In the genomic region with DNA sequence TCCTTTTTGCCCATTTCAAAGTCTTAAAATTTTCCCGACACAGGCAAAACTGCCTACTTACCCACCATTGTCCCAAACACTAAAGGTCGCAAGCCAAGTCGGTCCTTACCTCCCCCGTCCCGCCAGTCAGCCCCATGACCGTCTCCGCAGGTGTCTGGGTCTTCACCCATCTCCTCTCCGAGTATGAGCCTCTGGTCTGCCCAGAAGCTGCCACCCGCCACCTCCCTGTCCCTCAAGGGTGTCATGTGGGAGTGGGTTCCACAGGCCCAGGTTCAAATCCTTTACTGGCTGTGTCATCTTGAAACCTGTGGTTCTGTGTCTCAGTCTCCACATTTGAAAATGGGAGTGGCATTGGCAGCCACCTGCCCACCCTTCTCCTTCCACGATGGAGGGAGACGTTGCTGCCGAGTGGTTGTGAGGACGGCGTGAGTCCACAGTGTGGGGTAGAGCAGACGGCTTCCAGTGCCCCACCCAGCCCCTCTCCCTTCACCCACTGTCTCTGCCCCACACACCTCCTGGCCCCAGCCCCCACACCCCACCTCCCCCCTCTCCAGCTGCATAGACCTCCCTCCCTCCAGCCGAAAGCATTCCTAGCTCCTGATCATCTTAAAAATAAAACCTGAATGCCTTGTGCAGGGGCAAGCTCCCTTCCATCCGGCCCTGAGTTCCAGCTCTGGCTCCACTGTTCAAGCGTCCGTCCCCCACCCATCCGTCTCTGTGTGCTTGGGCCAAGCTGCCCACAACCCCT, we compare ENCODE assay signal across 26 cellular contexts. TPM values are rescaled to one million over a fixed set of nuclear protein-coding genes. Genes with fewer than 3 reads are reported as not detected.
"Had no signal": no experiment of that assay in that cellular context is flagged by ENCODE, and none has a peak within 500 bp of the region (broad histone marks: within the 10 kb centered on the region; RNA-seq: fewer than 3 reads in every experiment).

No MANE protein-coding gene starts in this region.

- H3K4me3 ChIP-seq: lung, neural progenitor cell, prostate gland, stomach, suprapubic skin, tibial nerve had no signal

- ATAC-seq: activated CD4-positive, CD25-positive, alpha-beta regulatory T cell treated with anti-CD3 and anti-CD28 coated beads, Interleukin-2, amount 50 U/mL, for 24 hours; activated CD8-positive, alpha-beta T cell treated with anti-CD3 and anti-CD28 coated beads, Interleukin-2, amount 10 ng/mL, durations not matched to agents 7 days and 5 days; left colon; naive thymus-derived CD8-positive, alpha-beta T cell; SK-N-SH treated with all-trans-retinoic acid at 6 μM for 48 hours had no signal

- H3K36me3 ChIP-seq: neural progenitor cell, prostate gland, stomach, suprapubic skin, tibial nerve had no signal

- H3K4me3 Mint-ChIP-seq: activated CD8-positive, alpha-beta T cell treated with anti-CD3 and anti-CD28 coated beads, Interleukin-2, amount 10 ng/mL, durations not matched to agents 7 days and 5 days; dendritic cell treated with granulocyte-macrophage colony-stimulating factor and Interleukin-4, amounts not matched to agents 40 ng/mL and 50 ng/mL, for 4 days; T-helper 2 cell treated with Interferon-gamma antibody and Interleukin-4, amounts not matched to agents 5 μg/mL and 100 μg/mL, for 36 hours had no signal

- H3K9me3 ChIP-seq: prostate gland, suprapubic skin had no signal

- H3K9ac ChIP-seq: neural progenitor cell had no signal

- H3K27ac ChIP-seq: neural progenitor cell, prostate gland, suprapubic skin, tibial nerve had no signal

- H3K9me3 Mint-ChIP-seq: dendritic cell treated with granulocyte-macrophage colony-stimulating factor and Interleukin-4, amounts not matched to agents 40 ng/mL and 50 ng/mL, for 4 days; neural progenitor cell; T-helper 2 cell treated with Interferon-gamma antibody and Interleukin-4, amounts not matched to agents 5 μg/mL and 100 μg/mL, for 36 hours had no signal

- H3K36me3 Mint-ChIP-seq: brain; naive thymus-derived CD8-positive, alpha-beta T cell; neural progenitor cell had no signal

- H3K4me1 ChIP-seq: prostate gland had no signal

- H3K27me3 ChIP-seq: suprapubic skin, tibial nerve had no signal

- DNase-seq: activated CD4-positive, alpha-beta T cell treated with anti-CD3 and anti-CD28 coated beads, Interleukin-2, amount 50 U/mL, for 1 hour; activated CD8-positive, alpha-beta T cell treated with anti-CD3 and anti-CD28 coated beads, Interleukin-2, amount 10 ng/mL, durations not matched to agents 7 days and 5 days; activated T-cell treated with anti-CD3 and anti-CD28 coated beads, Interleukin-2, amount 50 U/mL, for 1 hour; anterior cingulate cortex; effector CD8-positive, alpha-beta T cell; erythroblast; foreskin fibroblast; hippocampal formation; stimulated activated CD4-positive, alpha-beta T cell treated with anti-CD3 and anti-CD28 coated beads, Interleukin-12 subunit alpha, Interleukin-12 subunit beta, amount 100 ng/mL, for 4 hours; stimulated activated CD4-positive, alpha-beta T cell treated with anti-CD3 and anti-CD28 coated beads, Interleukin-4, amount 100 ng/mL, for 4 hours; stomach had no signal

- H3K27ac Mint-ChIP-seq: activated CD8-positive, alpha-beta T cell treated with anti-CD3 and anti-CD28 coated beads, Interleukin-2, amount 10 ng/mL, durations not matched to agents 7 days and 5 days; dendritic cell treated with granulocyte-macrophage colony-stimulating factor and Interleukin-4, amounts not matched to agents 40 ng/mL and 50 ng/mL, for 4 days; naive thymus-derived CD8-positive, alpha-beta T cell; neural progenitor cell; T-helper 2 cell treated with Interferon-gamma antibody and Interleukin-4, amounts not matched to agents 5 μg/mL and 100 μg/mL, for 36 hours had no signal

RNA-seq across cellular contexts. Expression of a gene that starts 35.3 kb away (rescaled TPM):
- total RNA-seq: activated CD8-positive, alpha-beta T cell treated with anti-CD3 and anti-CD28 coated beads, Interleukin-2, amount 10 ng/mL, durations not matched to agents 7 days and 5 days; cardiac septum; fibroblast of lung; lung; naive thymus-derived CD8-positive, alpha-beta T cell; osteocyte; prostate gland; stomach; suprapubic skin; tibial nerve had no signal
- polyA plus RNA-seq: fibroblast of lung; lung; naive thymus-derived CD8-positive, alpha-beta T cell; stomach had no signal
